Comparison of ENCODE assay signal across 8 cellular contexts in the genomic region with DNA sequence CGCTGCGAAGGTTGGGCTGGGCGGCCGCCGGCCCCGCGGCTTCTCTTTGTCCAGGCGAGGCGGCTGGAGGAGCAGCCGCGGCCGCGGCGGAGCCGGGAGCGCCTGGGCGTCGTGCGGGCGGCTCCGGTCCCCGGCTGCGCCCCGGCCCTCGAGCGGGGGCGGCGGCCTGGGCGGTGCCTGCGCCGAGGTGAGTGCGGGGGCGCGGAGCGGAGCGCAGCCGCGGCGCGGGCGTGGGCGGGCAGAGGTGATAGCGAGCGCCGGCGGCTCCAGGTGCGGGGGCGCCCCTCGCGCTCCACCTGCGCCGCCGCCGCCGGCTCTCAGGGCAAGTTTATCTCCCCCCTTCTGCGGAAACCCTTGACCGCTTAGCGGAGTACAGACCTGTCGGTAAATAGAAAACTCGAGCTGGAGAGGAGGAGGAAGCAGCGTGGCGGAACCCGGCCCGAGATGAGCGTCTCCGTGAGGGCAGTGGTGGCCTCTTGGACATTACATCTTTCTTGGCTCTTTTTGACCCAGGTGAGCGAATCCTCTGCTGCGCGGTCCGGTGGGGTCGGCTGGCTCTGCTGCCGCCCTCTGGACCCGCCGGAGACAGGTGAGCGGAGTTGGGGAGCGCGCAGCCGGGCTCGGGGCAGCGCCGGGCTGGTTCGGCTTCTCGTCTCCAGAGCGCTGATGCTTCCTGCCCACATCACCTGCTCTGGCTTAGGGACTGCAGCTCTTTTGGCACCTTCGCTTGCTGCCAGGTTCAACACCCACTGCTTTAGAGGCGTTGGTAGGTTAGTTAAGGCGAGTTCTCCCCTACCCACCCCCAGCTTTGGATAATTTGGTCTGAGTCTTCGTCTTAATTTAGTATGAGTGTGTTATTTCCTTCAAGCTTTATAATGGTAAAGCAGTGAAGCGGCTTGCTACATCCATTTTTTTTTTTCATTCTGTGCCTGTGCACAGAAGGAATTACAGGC. TPM values are rescaled to one million over a fixed set of nuclear protein-coding genes. Genes with fewer than 3 reads are reported as not detected.
A peak's percentile ranks its signal among the peaks of the same experiment; 100 is the strongest.
DNase-seq lines count a peak whose midpoint lies in the region; ATAC-seq and TF ChIP-seq lines count a peak whose summit lies in the region.

MTUS2 (plus strand) TSS at position 241 of the 953 bp plus-strand sequence.

- WGBS in spleen, 5 donors: 1 to 5% (median 2%) methylated on average over 10 to 89 of the region's 89 CpGs

- peak within 1 kb of the TSS; percentile 47 for H3K4me3 ChIP-seq in adipocyte (ENCODE audit: low read length)
- H3K4me3 ChIP-seq in iPS-15b (ENCODE audit: low read depth, low read length): peak within 1 kb of the TSS; percentile 58
- H3K4me3 ChIP-seq in spleen: peak within 1 kb of the TSS in 6 of 8 donors; percentile 27 to 69 (median 34)

- peaks cover 10% of the 10 kb centered on the region for H3K4me1 ChIP-seq in adipocyte (ENCODE audit: control insufficient read depth, insufficient read depth, low read length)
- no peaks in the 10 kb centered on the region for H3K4me1 ChIP-seq in iPS-15b (ENCODE audit: control insufficient read depth, insufficient read depth, low read length)
- H3K4me1 ChIP-seq in spleen: peaks cover 4 to 18% (median 14%) of the 10 kb centered on the region in 6 donors

- H3K27ac ChIP-seq in spleen: no peak within 1 kb of the TSS

- TF ChIP-seq POLR2A in spleen (IDR thresholded peaks at IDR 0.05): no peak

- ATAC-seq in GM19395 (IDR thresholded peaks at IDR 0.05; ENCODE audit: unreplicated experiment): no peak

- intact Hi-C loops in spleen (cut with DNase I; ENCODE audit: low total_unique reads): no loop called here

- H3K27me3 ChIP-seq in adipocyte (replicated peaks; ENCODE audit: control insufficient read depth, insufficient read depth, low read length) (peaks cover 39% of the 10 kb centered on the region), iPS-15b (ENCODE audit: control insufficient read depth, insufficient read depth, low read length) (peaks cover 62% of the 10 kb centered on the region), spleen (replicated peaks in 1 of 7) (peaks cover 0 to 82% (median 44%) of the 10 kb centered on the region in 7 donors)

- no peak for TF ChIP-seq CTCF in spleen (IDR thresholded peaks at IDR 0.05 in 8 of 11, conservative IDR thresholded peaks at IDR 0.05 in 3 of 11)

- H3K9me3 ChIP-seq in adipocyte (ENCODE audit: control insufficient read depth, low read length): peaks cover 6% of the 10 kb centered on the region
- no peaks in the 10 kb centered on the region for H3K9me3 ChIP-seq in iPS-15b (ENCODE audit: control insufficient read depth, insufficient read depth, low read length)
- peaks cover 0 to 17% (median 8%) of the 10 kb centered on the region in 8 donors for H3K9me3 ChIP-seq in spleen

- H3K36me3 ChIP-seq in adipocyte (ENCODE audit: control insufficient read depth, insufficient read depth, low read length, severe bottlenecking) (no peaks in the 10 kb centered on the region), iPS-15b (ENCODE audit: control insufficient read depth, insufficient read depth, low read length) (no peaks in the 10 kb centered on the region), spleen (no peaks in the 10 kb centered on the region)

- peak; percentile 33 for DNase-seq in activated naive CD4-positive, alpha-beta T cell treated with Interleukin-2 at 50 U/mL for 16 hours
- DNase-seq in activated naive CD4-positive, alpha-beta T cell (lab: John Stamatoyannopoulos, UW): no peak
- DNase-seq in NCI-H1105 (lab: John Stamatoyannopoulos, UW): peak; percentile 31
- DNase-seq in adipocyte (ENCODE audit: low read depth): peak; percentile 19
- DNase-seq in spleen: no peak
- DNase-seq in kidney glomerular epithelial cell (lab: John Stamatoyannopoulos, UW): no peak

- H3K9ac ChIP-seq in adipocyte (ENCODE audit: low read length) (no peak within 1 kb of the TSS), iPS-15b (ENCODE audit: low read depth, low read length) (peak within 1 kb of the TSS; percentile 0)

RNA-seq across cellular contexts. Expression of gene MTUS2, which starts in this region (rescaled TPM):
- 1 to 10 TPM in 4 of 7 donors, under 1 TPM in 3; 0.26 to 3.2 (median 1.1) TPM for total RNA-seq in spleen
- polyA plus RNA-seq in spleen: under 1 TPM; 0.20 to 0.85 (median 0.22) TPM

Comparison
In these comparisons a context has a peak if more than half of its experiments do, and no peak if none do; other contexts are left out.
1. DNase-seq: peak in activated naive CD4-positive, alpha-beta T cell treated with Interleukin-2 at 50 U/mL for 16 hours (single experiment), NCI-H1105 (single experiment) and adipocyte (single experiment); none in activated naive CD4-positive, alpha-beta T cell (0 of 4), spleen (single experiment) and kidney glomerular epithelial cell (single experiment).
2. Peak in every context shown above with its lines, with median percentiles within 50 percentile points of each other: H3K4me3 ChIP-seq.